9 cellular contexts compared by ENCODE assay signal in genomic region chr3:46186856-46187700, GRCh38. TPM values are rescaled to one million over a fixed set of nuclear protein-coding genes. Genes with fewer than 3 reads are reported as not detected.
DNase-seq lines count a peak whose midpoint lies in the region; ATAC-seq and TF ChIP-seq lines count a peak whose summit lies in the region.
"Had no signal": no experiment of that assay in that cellular context is flagged by ENCODE, and none has a peak within 500 bp of the region (broad histone marks: within the 10 kb centered on the region; RNA-seq: fewer than 3 reads in every experiment).

No MANE protein-coding gene starts in this region.

- H3K4me1 ChIP-seq in Karpas-422 (ENCODE audit: low read length) = peaks cover 29% of the 10 kb centered on the region

- ATAC-seq in GM18511 (IDR thresholded peaks at IDR 0.05; ENCODE audit: unreplicated experiment) = peak; percentile 85
- ATAC-seq in GM21786 (IDR thresholded peaks at IDR 0.05; ENCODE audit: unreplicated experiment) = peak; percentile 77

- no peaks in the 10 kb centered on the region for H3K79me2 ChIP-seq in Karpas-422 (ENCODE audit: low read length)

- H4K20me1 ChIP-seq in Karpas-422 (ENCODE audit: insufficient read depth, low read depth, low read length) = no peaks in the 10 kb centered on the region

- H3K9ac ChIP-seq in Karpas-422 (ENCODE audit: low read length) = no peak overlapping the region

- no peak overlapping the region for H2AFZ ChIP-seq in Karpas-422 (ENCODE audit: low read length)

- no peak overlapping the region for H3K4me3 ChIP-seq in Karpas-422 (ENCODE audit: low read length)
- H3K4me3 ChIP-seq in kidney epithelial cell (ENCODE audit: low read depth, low read length) = no peak overlapping the region

- H3K36me3 ChIP-seq in Karpas-422 (ENCODE audit: insufficient read depth, low read length) (no peaks in the 10 kb centered on the region), kidney epithelial cell (ENCODE audit: control insufficient read depth, insufficient read depth, low read length) (no peaks in the 10 kb centered on the region)

- no peak for TF ChIP-seq CTCF in kidney epithelial cell (IDR thresholded peaks at IDR 0.05; ENCODE audit: insufficient read depth, low read length, poor library complexity, severe bottlenecking)

- DNase-seq in Karpas-422 = peak; percentile 89
- peak; percentile 49 for DNase-seq in kidney epithelial cell (ENCODE audit: low read depth)
- DNase-seq in NCI-H1417 treated with DMSO at 0.1 percent for 48 hours (lab: John Stamatoyannopoulos, UW) = no peak
- no peak for DNase-seq in stimulated activated CD4-positive, alpha-beta T cell treated with anti-CD3 and anti-CD28 coated beads, Interleukin-4, amount 100 ng/mL, for 1 hour
- DNase-seq in NCI-H524 (lab: John Stamatoyannopoulos, UW) = no peak
- DNase-seq in stimulated activated naive CD4-positive, alpha-beta T cell treated with Interleukin-2 at 50 U/mL for 16 hours (lab: John Stamatoyannopoulos, UW) = no peak

- no peaks in the 10 kb centered on the region for H3K9me2 ChIP-seq in Karpas-422 (replicated peaks; ENCODE audit: insufficient read depth, low read length)

- no peaks in the 10 kb centered on the region for H3K9me3 ChIP-seq in Karpas-422 (ENCODE audit: low read length)

- peak overlapping the region; percentile 51 for H3K4me2 ChIP-seq in Karpas-422 (ENCODE audit: low read depth, low read length, poor library complexity, severe bottlenecking)

- 0 out of 2 replicates have a peak overlapping the region, but pooled peaks have one; percentile 20 for H3K27ac ChIP-seq in Karpas-422 (ENCODE audit: low read length)

- H3K27me3 ChIP-seq in Karpas-422 (ENCODE audit: low read length) (no peaks in the 10 kb centered on the region), kidney epithelial cell (ENCODE audit: control insufficient read depth, insufficient read depth, low read length) (no peaks in the 10 kb centered on the region)

RNA-seq across cellular contexts. Expression of gene CCR1, which starts 21.0 kb away (rescaled TPM):
- not detected in 2 replicates for total RNA-seq in Karpas-422 (2014; rRNA removed; shearing (Covaris generic); ENCODE audit: low replicate concordance)
- total RNA-seq in kidney epithelial cell = 0.07 TPM in 1 of 2 replicates, not detected in the other

RNA-seq across cellular contexts. Expression of gene CCR3, which starts 55.2 kb away (rescaled TPM):
- not detected in 2 replicates for total RNA-seq in Karpas-422 (2014; rRNA removed; shearing (Covaris generic); ENCODE audit: low replicate concordance)
- not detected in 2 replicates for total RNA-seq in kidney epithelial cell
- total RNA-seq: NCI-H460 had no signal

Comparison
In these comparisons a context has a peak if more than half of its experiments do, and no peak if none do; other contexts are left out.
1. DNase-seq: peak in Karpas-422 (single experiment) and kidney epithelial cell (single experiment); none in NCI-H1417 treated with DMSO at 0.1 percent for 48 hours (single experiment), stimulated activated CD4-positive, alpha-beta T cell treated with anti-CD3 and anti-CD28 coated beads, Interleukin-4, amount 100 ng/mL, for 1 hour (single experiment), NCI-H524 (0 of 2) and stimulated activated naive CD4-positive, alpha-beta T cell treated with Interleukin-2 at 50 U/mL for 16 hours (single experiment).